Comparison of ENCODE assay signal across 8 cellular contexts in the genomic region with DNA sequence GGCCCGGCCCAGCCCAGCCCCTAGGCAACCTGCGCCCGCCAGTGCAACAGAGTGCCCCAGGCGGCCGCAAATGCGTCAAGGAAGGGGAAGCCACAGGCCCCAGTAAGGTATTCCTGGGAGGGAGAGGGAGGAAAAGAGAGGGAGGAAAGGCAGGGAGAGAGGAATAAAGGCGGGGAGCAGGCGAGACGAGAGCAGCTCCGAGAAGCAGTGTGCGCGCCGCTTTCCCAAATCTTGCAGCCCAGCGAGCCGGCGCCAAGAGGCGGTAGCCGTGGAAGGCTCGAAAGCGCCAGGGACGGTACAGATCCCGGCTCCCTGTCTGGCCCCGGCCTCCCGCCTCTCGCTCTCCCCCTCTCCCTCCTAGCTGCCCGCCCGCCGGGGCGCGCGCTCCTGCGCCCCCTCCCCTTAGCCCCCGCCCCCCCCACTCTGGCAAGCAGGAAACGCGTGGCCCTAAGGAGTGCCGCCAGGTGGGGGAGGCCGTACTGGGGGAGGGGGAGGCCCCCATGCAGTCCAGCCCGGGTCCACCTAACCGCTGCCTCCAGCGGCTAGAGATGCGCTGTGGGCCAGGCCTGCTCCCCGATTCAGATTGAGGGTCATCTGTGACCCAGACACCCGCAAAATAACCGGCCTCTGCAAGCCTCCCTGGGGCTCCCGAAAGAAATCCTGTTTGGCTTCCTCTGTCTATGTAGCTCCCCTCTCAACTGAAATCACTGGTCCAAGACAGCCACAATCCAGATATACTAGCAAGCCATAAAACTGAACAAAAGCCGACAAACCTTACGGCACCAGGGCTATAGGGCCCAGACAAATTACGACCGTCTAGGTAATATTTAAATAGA. TPM values are rescaled to one million over a fixed set of nuclear protein-coding genes. Genes with fewer than 3 reads are reported as not detected.
DNase-seq lines count a peak whose midpoint lies in the region; ATAC-seq and TF ChIP-seq lines count a peak whose summit lies in the region.

No MANE protein-coding gene starts in this region.

- H3K9ac ChIP-seq in adipocyte (ENCODE audit: low read length): peak overlapping the region; percentile 93

- H3K27me3 Mint-ChIP-seq in CD4-positive, alpha-beta T cell: peaks cover 81% of the 10 kb centered on the region
- H3K27me3 Mint-ChIP-seq in HFFc6 (ENCODE audit: insufficient read depth): peaks cover 27% of the 10 kb centered on the region
- peaks cover 56 to 72% (median 65%) of the 10 kb centered on the region in 5 donors for H3K27me3 Mint-ChIP-seq in naive thymus-derived CD4-positive, alpha-beta T cell
- peaks cover 86 to 98% (median 88%) of the 10 kb centered on the region in 3 donors for H3K27me3 Mint-ChIP-seq in CD14-positive monocyte (ENCODE audit: low read depth in 3 of 3)

- no peak for ATAC-seq in CD4-positive, alpha-beta T cell (ENCODE audit: poor library complexity)
- ATAC-seq in naive thymus-derived CD4-positive, alpha-beta T cell: no peak
- ATAC-seq in GM18867 (IDR thresholded peaks at IDR 0.05; ENCODE audit: unreplicated experiment) (no peak), HG02798 (IDR thresholded peaks at IDR 0.05; ENCODE audit: poor library complexity, unreplicated experiment) (no peak)

- H3K9me3 ChIP-seq in CD4-positive, alpha-beta T cell (ENCODE audit: control insufficient read depth, low read length): peaks cover 5% of the 10 kb centered on the region
- H3K9me3 ChIP-seq in adipocyte (ENCODE audit: control insufficient read depth, low read length): no peaks in the 10 kb centered on the region
- H3K9me3 ChIP-seq in naive thymus-derived CD4-positive, alpha-beta T cell (ENCODE audit: control insufficient read depth in 2 of 3, low read length in 3 of 3): no peaks in the 10 kb centered on the region

- H3K27ac Mint-ChIP-seq in CD4-positive, alpha-beta T cell: no peak overlapping the region
- H3K27ac Mint-ChIP-seq in HFFc6 (peak overlapping the region; percentile 99), CD14-positive monocyte (no peak overlapping the region)
- peak overlapping the region in 7 of 9 donors; percentile 2 to 75 (median 62) for H3K27ac Mint-ChIP-seq in naive thymus-derived CD4-positive, alpha-beta T cell

- peak overlapping the region; percentile 94 for H3K4me3 ChIP-seq in adipocyte (ENCODE audit: low read length)
- no peak overlapping the region for H3K4me3 ChIP-seq in naive thymus-derived CD4-positive, alpha-beta T cell (ENCODE audit: low read length)

- DNase-seq in CD4-positive, alpha-beta T cell: peak in 1 of 10 experiments; percentile 29
- DNase-seq in HFFc6 (peak; percentile 66), adipocyte (ENCODE audit: low read depth) (no peak), SHP77 treated with DMSO at 0.1 percent for 48 hours (lab: John Stamatoyannopoulos, UW) (no peak), CD14-positive monocyte (ENCODE audit: low spot score) (no peak)
- peak in 3 of 9 donors; percentile 25 to 29 (median 28) for DNase-seq in naive thymus-derived CD4-positive, alpha-beta T cell

- H3K9me3 Mint-ChIP-seq in CD4-positive, alpha-beta T cell: no peaks in the 10 kb centered on the region
- no peaks in the 10 kb centered on the region for H3K9me3 Mint-ChIP-seq in HFFc6
- peaks cover 0 to 27% (median 2%) of the 10 kb centered on the region in 11 donors for H3K9me3 Mint-ChIP-seq in naive thymus-derived CD4-positive, alpha-beta T cell
- H3K9me3 Mint-ChIP-seq in CD14-positive monocyte: peaks cover 5 to 62% (median 44%) of the 10 kb centered on the region in 7 donors

- peaks cover 43% of the 10 kb centered on the region for H3K4me1 ChIP-seq in adipocyte (ENCODE audit: control insufficient read depth, insufficient read depth, low read length)
- H3K4me1 ChIP-seq in naive thymus-derived CD4-positive, alpha-beta T cell (ENCODE audit: control insufficient read depth in 2 of 2, insufficient read depth in 2 of 2, low read length in 2 of 2): peaks cover 22 to 46% of the 10 kb centered on the region in 2 donors

- H3K4me1 Mint-ChIP-seq in CD4-positive, alpha-beta T cell (ENCODE audit: low read depth): peaks cover 60% of the 10 kb centered on the region
- H3K4me1 Mint-ChIP-seq in HFFc6 (ENCODE audit: low read depth) (peaks cover 45% of the 10 kb centered on the region), CD14-positive monocyte (peaks cover 63% of the 10 kb centered on the region)
- H3K4me1 Mint-ChIP-seq in naive thymus-derived CD4-positive, alpha-beta T cell: peaks cover 24 to 67% (median 36%) of the 10 kb centered on the region in 7 donors

- peak overlapping the region; percentile 45 for H3K4me3 Mint-ChIP-seq in CD4-positive, alpha-beta T cell
- peak overlapping the region; percentile 96 for H3K4me3 Mint-ChIP-seq in HFFc6
- peak overlapping the region in 9 of 10 donors; percentile 20 to 63 (median 50) for H3K4me3 Mint-ChIP-seq in naive thymus-derived CD4-positive, alpha-beta T cell
- peak overlapping the region in 1 of 2 donors; percentile 87 for H3K4me3 Mint-ChIP-seq in CD14-positive monocyte

- intact Hi-C loops in CD4-positive, alpha-beta T cell (cut with DNase I, micrococcal nuclease): loop anchor here (2.0 to 10.0 kb wide), 7 partner anchors 15 to 1313 kb away; a partner anchor contains a TSS
- intact Hi-C loops in naive thymus-derived CD4-positive, alpha-beta T cell (cut with micrococcal nuclease): loop anchor here (2.0 to 5.0 kb wide), 3 partner anchors 15 to 1309 kb away; a partner anchor contains a TSS
- intact Hi-C loops in CD14-positive monocyte (cut with micrococcal nuclease): loop anchor here (2.0 to 10.0 kb wide), 4 partner anchors 17 to 1308 kb away; a partner anchor contains a TSS

- no peak overlapping the region for H3K27ac ChIP-seq in CD4-positive, alpha-beta T cell (ENCODE audit: low read depth, low read length)
- no peak overlapping the region for H3K27ac ChIP-seq in naive thymus-derived CD4-positive, alpha-beta T cell (ENCODE audit: low read depth, low read length)

- H3K36me3 ChIP-seq in adipocyte (ENCODE audit: control insufficient read depth, insufficient read depth, low read length, severe bottlenecking): no peaks in the 10 kb centered on the region
- H3K36me3 ChIP-seq in naive thymus-derived CD4-positive, alpha-beta T cell (ENCODE audit: control insufficient read depth in 2 of 3, insufficient read depth in 3 of 3, low read length in 3 of 3): no peaks in the 10 kb centered on the region

- no peak for TF ChIP-seq CTCF in CD4-positive, alpha-beta T cell (IDR thresholded peaks at IDR 0.05)
- TF ChIP-seq CTCF in HFFc6 (IDR thresholded peaks at IDR 0.05): no peak
- no peak for TF ChIP-seq CTCF in CD14-positive monocyte (IDR thresholded peaks at IDR 0.05)

- peaks cover 100% of the 10 kb centered on the region for H3K27me3 ChIP-seq in CD4-positive, alpha-beta T cell (ENCODE audit: control insufficient read depth, insufficient read depth, low read length)
- H3K27me3 ChIP-seq in adipocyte (replicated peaks; ENCODE audit: control insufficient read depth, insufficient read depth, low read length): no peaks in the 10 kb centered on the region
- H3K27me3 ChIP-seq in naive thymus-derived CD4-positive, alpha-beta T cell (ENCODE audit: control insufficient read depth in 2 of 2, insufficient read depth in 2 of 2, low read length in 2 of 2): peaks cover 46 to 89% of the 10 kb centered on the region in 2 donors

- CTCF ChIA-PET in CD4-positive, alpha-beta T cell (lab: Charles Lee): interaction anchor here (0.9 to 2.2 kb wide), 7 partner anchors 9 to 1277 kb away, joined by 3 to 6 read pairs (median 3); a partner anchor contains a TSS
- CTCF ChIA-PET in naive thymus-derived CD4-positive, alpha-beta T cell (lab: Charles Lee): no interaction called here

- POLR2A ChIA-PET in CD4-positive, alpha-beta T cell (lab: Charles Lee): interaction anchor here (0.7 to 2.1 kb wide), 5 partner anchors 9 to 81 kb away, joined by 3 to 6 read pairs (median 3); no protein-coding TSS in a partner anchor
- POLR2A ChIA-PET in naive thymus-derived CD4-positive, alpha-beta T cell (lab: Charles Lee): no interaction called here

- H3K36me3 Mint-ChIP-seq in CD4-positive, alpha-beta T cell (ENCODE audit: low read depth): peaks cover 4% of the 10 kb centered on the region
- H3K36me3 Mint-ChIP-seq in HFFc6 (ENCODE audit: low read depth) (peaks cover 50% of the 10 kb centered on the region), CD14-positive monocyte (peaks cover 25 to 38% of the 10 kb centered on the region in 2 donors)
- peaks cover 0 to 5% (median 5%) of the 10 kb centered on the region in 5 donors for H3K36me3 Mint-ChIP-seq in naive thymus-derived CD4-positive, alpha-beta T cell

RNA-seq across cellular contexts. Expression of a gene that starts 4.2 kb away (rescaled TPM):
- not detected for total RNA-seq in CD4-positive, alpha-beta T cell
- total RNA-seq in HFFc6 (2021; fragmentation: NEBNext Ultra II Directional; extraction: Animal tissue kit (Norgen Biotek cat#: 25700)): 10 to 100 TPM; 38.9 to 43.5 (median 41.1) TPM
- total RNA-seq in naive thymus-derived CD4-positive, alpha-beta T cell: under 1 TPM in 1 of 5 experiments, not detected in 4; 0.66 TPM
- not detected for polyA plus RNA-seq in naive thymus-derived CD4-positive, alpha-beta T cell
- 1 to 10 TPM in 1 of 2 donors, under 1 TPM in 1; 0.33 to 3.2 TPM for polyA plus RNA-seq in CD14-positive monocyte

RNA-seq across cellular contexts. Expression of a gene that starts 4.5 kb away (rescaled TPM):
- total RNA-seq in CD4-positive, alpha-beta T cell: not detected
- total RNA-seq in HFFc6 (2021; fragmentation: NEBNext Ultra II Directional; extraction: Animal tissue kit (Norgen Biotek cat#: 25700)): 10 to 100 TPM; 25.2 to 37.0 (median 26.7) TPM
- total RNA-seq in naive thymus-derived CD4-positive, alpha-beta T cell: 1 to 10 TPM in 1 of 5 experiments, under 1 TPM in 1, not detected in 3; 0.70 to 1.7 TPM
- polyA plus RNA-seq in naive thymus-derived CD4-positive, alpha-beta T cell: not detected
- polyA plus RNA-seq in CD14-positive monocyte: 1 to 10 TPM in 1 of 2 donors, under 1 TPM in 1; 0.55 to 1.9 TPM

RNA-seq across cellular contexts. Expression of a gene that starts 13.4 kb away (rescaled TPM):
- not detected for total RNA-seq in CD4-positive, alpha-beta T cell
- 1 to 10 TPM; 6.2 to 8.2 (median 6.8) TPM for total RNA-seq in HFFc6 (2021; fragmentation: NEBNext Ultra II Directional; extraction: Animal tissue kit (Norgen Biotek cat#: 25700))
- total RNA-seq in naive thymus-derived CD4-positive, alpha-beta T cell: not detected
- not detected for polyA plus RNA-seq in naive thymus-derived CD4-positive, alpha-beta T cell
- not detected for polyA plus RNA-seq in CD14-positive monocyte

RNA-seq across cellular contexts. Expression of a gene that starts 15.2 kb away (rescaled TPM):
- total RNA-seq in CD4-positive, alpha-beta T cell: not detected
- total RNA-seq in HFFc6 (2021; fragmentation: NEBNext Ultra II Directional; extraction: Animal tissue kit (Norgen Biotek cat#: 25700)): 10 to 100 TPM; 33.1 to 42.1 (median 39.1) TPM
- not detected for total RNA-seq in naive thymus-derived CD4-positive, alpha-beta T cell
- not detected for polyA plus RNA-seq in naive thymus-derived CD4-positive, alpha-beta T cell
- polyA plus RNA-seq in CD14-positive monocyte: not detected

RNA-seq across cellular contexts. Expression of a gene that starts 17.5 kb away (rescaled TPM):
- total RNA-seq in CD4-positive, alpha-beta T cell: not detected
- 1 to 10 TPM in 3 of 6 experiments, under 1 TPM in 3; 0.33 to 1.9 (median 1.1) TPM for total RNA-seq in HFFc6 (2021; fragmentation: NEBNext Ultra II Directional; extraction: Animal tissue kit (Norgen Biotek cat#: 25700))
- under 1 TPM in 1 of 5 experiments, not detected in 4; 0.12 TPM for total RNA-seq in naive thymus-derived CD4-positive, alpha-beta T cell
- not detected for polyA plus RNA-seq in naive thymus-derived CD4-positive, alpha-beta T cell
- not detected for polyA plus RNA-seq in CD14-positive monocyte

Comparison
In these comparisons a context has a peak if more than half of its experiments do, and no peak if none do; other contexts are left out.
1. H3K27ac Mint-ChIP-seq: peak in HFFc6 (single experiment) and naive thymus-derived CD4-positive, alpha-beta T cell (7 of 9); none in CD4-positive, alpha-beta T cell (single experiment) and CD14-positive monocyte (0 of 7).
2. RNA of a gene that starts 4.2 kb away (total RNA-seq): 38.9 to 43.5 TPM in HFFc6; 0.66 TPM in naive thymus-derived CD4-positive, alpha-beta T cell and not detected in CD4-positive, alpha-beta T cell; every median in the first group is over 10 times any median in the second.
3. RNA of a gene that starts 4.5 kb away (total RNA-seq): 25.2 to 37.0 TPM in HFFc6; 0.70 to 1.7 TPM in naive thymus-derived CD4-positive, alpha-beta T cell and not detected in CD4-positive, alpha-beta T cell; every median in the first group is over 4 times any median in the second.
4. RNA of a gene that starts 13.4 kb away (total RNA-seq): 6.2 to 8.2 TPM in HFFc6; not detected in CD4-positive, alpha-beta T cell and not detected in naive thymus-derived CD4-positive, alpha-beta T cell; every median in the first group is over 4 times any median in the second.